ENCODE assay signal across 9 cellular contexts in genomic region chr4:38310446-38311043, GRCh38.
DNase-seq lines count a peak whose midpoint lies in the region; ATAC-seq and TF ChIP-seq lines count a peak whose summit lies in the region.
"Had no signal": no experiment of that assay in that cellular context is flagged by ENCODE, and none has a peak within 500 bp of the region (broad histone marks: within the 10 kb centered on the region; RNA-seq: fewer than 3 reads in every experiment).

No MANE protein-coding gene starts in this region.

- H3K27ac ChIP-seq in caudate nucleus (ENCODE audit: low read depth, low read length): peak overlapping the region; percentile 99
- no peak overlapping the region for H3K27ac ChIP-seq in right atrium auricular region
- H3K27ac ChIP-seq: epithelial cell of prostate had no signal

- H3K36me3 ChIP-seq in right atrium auricular region: no peaks in the 10 kb centered on the region

- H3K4me3 Mint-ChIP-seq in T-helper 17 cell: peak overlapping the region; percentile 74

- no peak for TF ChIP-seq CTCF in right atrium auricular region (IDR thresholded peaks at IDR 0.05)

- H3K4me1 Mint-ChIP-seq in T-helper 17 cell: peaks cover 48% of the 10 kb centered on the region

- H3K36me3 Mint-ChIP-seq in T-helper 17 cell (ENCODE audit: low read depth): peaks cover 4% of the 10 kb centered on the region

- intact Hi-C loops in Right ventricle myocardium superior (cut with DNase I): loop anchor here (10.0 kb wide), 1 partner anchor 246 kb away; no protein-coding TSS in a partner anchor

- no peaks in the 10 kb centered on the region for H3K27me3 Mint-ChIP-seq in T-helper 17 cell

- peak; percentile 89 for ATAC-seq in GM18498 (IDR thresholded peaks at IDR 0.05; ENCODE audit: unreplicated experiment)
- peak; percentile 92 for ATAC-seq in HG02678 (IDR thresholded peaks at IDR 0.05; ENCODE audit: unreplicated experiment)
- ATAC-seq in T-helper 17 cell: peak; percentile 97
- ATAC-seq in Right ventricle myocardium superior (ENCODE audit: poor library complexity): no peak

- DNase-seq in T-helper 17 cell (peak; percentile 20 to 46 (median 44)), caudate nucleus (lab: John Stamatoyannopoulos, UW) (no peak), right atrium auricular region (ENCODE audit: low spot score) (no peak), Right ventricle myocardium superior (no peak), NCI-H2171 (lab: John Stamatoyannopoulos, UW) (no peak)
- DNase-seq in stimulated activated CD8-positive, alpha-beta memory T cell treated with anti-CD3 and anti-CD28 coated beads, Interleukin-2, amount 100 ng/mL, for 1 hour (ENCODE audit: low read depth in 2 of 2): peak; percentile 29 to 33

- H3K4me3 ChIP-seq in right atrium auricular region: no peak overlapping the region

- no peaks in the 10 kb centered on the region for H3K27me3 ChIP-seq in right atrium auricular region

- H3K4me1 ChIP-seq in right atrium auricular region: peaks cover 0 to 6% of the 10 kb centered on the region in 2 donors

- H3K9me3 ChIP-seq in T-helper 17 cell (ENCODE audit: control insufficient read depth, low read length, poor library complexity, severe bottlenecking): no peaks in the 10 kb centered on the region
- no peaks in the 10 kb centered on the region for H3K9me3 ChIP-seq in right atrium auricular region

- peak overlapping the region; percentile 83 for H3K27ac Mint-ChIP-seq in T-helper 17 cell

Comparison
In these comparisons a context has a peak if more than half of its experiments do, and no peak if none do; other contexts are left out.
1. DNase-seq: peak in T-helper 17 cell (3 of 3) and stimulated activated CD8-positive, alpha-beta memory T cell treated with anti-CD3 and anti-CD28 coated beads, Interleukin-2, amount 100 ng/mL, for 1 hour (2 of 2); none in caudate nucleus (0 of 61), right atrium auricular region (single experiment), Right ventricle myocardium superior (single experiment) and NCI-H2171 (single experiment).